Comparison of ENCODE assay signal across 20 cellular contexts in genomic region chr5:151019331-151019730, GRCh38. TPM values are rescaled to one million over a fixed set of nuclear protein-coding genes. Genes with fewer than 3 reads are reported as not detected.
DNase-seq lines count a peak whose midpoint lies in the region; ATAC-seq and TF ChIP-seq lines count a peak whose summit lies in the region.
"Had no signal": no experiment of that assay in that cellular context is flagged by ENCODE, and none has a peak within 500 bp of the region (broad histone marks: within the 10 kb centered on the region; RNA-seq: fewer than 3 reads in every experiment).

No MANE protein-coding gene starts in this region.

- H3K4me1 Mint-ChIP-seq in immature natural killer cell = peaks cover 21 to 24% of the 10 kb centered on the region in 2 donors
- peaks cover 13% of the 10 kb centered on the region for H3K4me1 Mint-ChIP-seq in activated naive CD8-positive, alpha-beta T cell treated with anti-CD3 and anti-CD28 coated beads for 36 hours

- H3K27ac Mint-ChIP-seq in immature natural killer cell = no peak overlapping the region
- H3K27ac Mint-ChIP-seq in activated naive CD4-positive, alpha-beta T cell treated with anti-CD3 and anti-CD28 coated beads, Interleukin-2, amount 50 U/mL, for 72 hours = no peak overlapping the region
- no peak overlapping the region for H3K27ac Mint-ChIP-seq in activated naive CD8-positive, alpha-beta T cell treated with anti-CD3 and anti-CD28 coated beads for 36 hours
- H3K27ac Mint-ChIP-seq: activated CD8-positive, alpha-beta memory T cell treated with anti-CD3 and anti-CD28 coated beads, Interleukin-2, amount 10 ng/mL, durations not matched to agents 7 days and 5 days; activated naive CD8-positive, alpha-beta T cell treated with anti-CD3 and anti-CD28 coated beads, Interleukin-2, amount 10 ng/mL, durations not matched to agents 7 days and 5 days; stimulated activated memory B cell treated with anti-CD40 and anti-IgM and Interleukin-4, amounts not matched to agents 10 μg/mL and 1 μg/mL and 100 μg/mL, for 72 hours had no signal

- H3K36me3 ChIP-seq in HEK293 (ENCODE audit: control insufficient read depth in 2 of 2, insufficient read depth in 1 of 2, low read length in 2 of 2) (no peaks in the 10 kb centered on the region), gastrocnemius medialis (no peaks in the 10 kb centered on the region)
- H3K36me3 ChIP-seq: brain microvascular endothelial cell, colonic mucosa had no signal

- H3K9me3 ChIP-seq in HEK293 (ENCODE audit: control insufficient read depth, insufficient read depth, low read depth, low read length) (no peaks in the 10 kb centered on the region), gastrocnemius medialis (no peaks in the 10 kb centered on the region)
- H3K9me3 ChIP-seq: colonic mucosa had no signal

- H3K27ac ChIP-seq in HEK293 (ENCODE audit: extremely low read depth, low read depth, low read length) (no peak overlapping the region), gastrocnemius medialis (peak overlapping the region; percentile 94 to 99 (median 96))
- H3K27ac ChIP-seq: brain microvascular endothelial cell, colonic mucosa had no signal

- no peaks in the 10 kb centered on the region for H3K27me3 ChIP-seq in gastrocnemius medialis
- H3K27me3 ChIP-seq: brain microvascular endothelial cell, colonic mucosa had no signal

- POLR2A ChIA-PET in HEK293 (lab: Yijun Ruan, JAX) = interaction anchor here (1.3 kb wide), 1 partner anchor 233 kb away, joined by 3 read pairs; the partner anchor contains the start of gene GM2A

- TF ChIP-seq CTCF in HEK293 (tag by site-specific recombination; IDR thresholded peaks at IDR 0.05) (no peak), gastrocnemius medialis (IDR thresholded peaks at IDR 0.05 in 4 of 5, conservative IDR thresholded peaks at IDR 0.05 in 1 of 5) (no peak)

- H3K36me3 Mint-ChIP-seq in immature natural killer cell = peaks cover 0 to 9% (median 4%) of the 10 kb centered on the region in 3 donors
- H3K36me3 Mint-ChIP-seq in activated naive CD4-positive, alpha-beta T cell treated with anti-CD3 and anti-CD28 coated beads, Interleukin-2, amount 50 U/mL, for 72 hours = peaks cover 7 to 8% of the 10 kb centered on the region in 2 donors
- peaks cover 9% of the 10 kb centered on the region for H3K36me3 Mint-ChIP-seq in activated naive CD8-positive, alpha-beta T cell treated with anti-CD3 and anti-CD28 coated beads for 36 hours

- intact Hi-C loops in gastrocnemius medialis (cut with DNase I; ENCODE audit: low total_unique reads) = no loop called here

- H3K4me3 ChIP-seq in HEK293 (ENCODE audit: low read depth, low read length) = no peak overlapping the region
- H3K4me3 ChIP-seq in gastrocnemius medialis = no peak overlapping the region
- H3K4me3 ChIP-seq: colonic mucosa had no signal

- no peaks in the 10 kb centered on the region for H3K27me3 Mint-ChIP-seq in immature natural killer cell (ENCODE audit: low read depth in 3 of 3)
- peaks cover 8% of the 10 kb centered on the region for H3K27me3 Mint-ChIP-seq in activated naive CD8-positive, alpha-beta T cell treated with anti-CD3 and anti-CD28 coated beads for 36 hours
- H3K27me3 Mint-ChIP-seq: stimulated activated memory B cell treated with anti-CD40 and anti-IgM and Interleukin-4, amounts not matched to agents 10 μg/mL and 1 μg/mL and 100 μg/mL, for 72 hours had no signal

- CTCF ChIA-PET in HEK293 (lab: Yijun Ruan, JAX) = interaction anchor here (0.6 to 1.4 kb wide), 2 partner anchors 32 to 567 kb away, joined by 3 to 4 read pairs; no protein-coding TSS in a partner anchor

- in situ Hi-C loops in gastrocnemius medialis (cut with MboI; ENCODE audit: low sequenced_read_pairs in 4 of 4) = no loop called here

- H3K9me3 Mint-ChIP-seq in immature natural killer cell = no peaks in the 10 kb centered on the region
- H3K9me3 Mint-ChIP-seq in activated naive CD4-positive, alpha-beta T cell treated with anti-CD3 and anti-CD28 coated beads, Interleukin-2, amount 50 U/mL, for 72 hours = no peaks in the 10 kb centered on the region
- H3K9me3 Mint-ChIP-seq in activated naive CD8-positive, alpha-beta T cell treated with anti-CD3 and anti-CD28 coated beads for 36 hours = no peaks in the 10 kb centered on the region
- H3K9me3 Mint-ChIP-seq: activated naive CD8-positive, alpha-beta T cell treated with anti-CD3 and anti-CD28 coated beads, Interleukin-2, amount 10 ng/mL, durations not matched to agents 7 days and 5 days; stimulated activated memory B cell treated with anti-CD40 and anti-IgM and Interleukin-4, amounts not matched to agents 10 μg/mL and 1 μg/mL and 100 μg/mL, for 72 hours had no signal

- no peak for ATAC-seq in gastrocnemius medialis
- no peak for ATAC-seq in activated naive CD4-positive, alpha-beta T cell treated with anti-CD3 and anti-CD28 coated beads, Interleukin-2, amount 50 U/mL, for 72 hours
- ATAC-seq: activated CD8-positive, alpha-beta memory T cell treated with anti-CD3 and anti-CD28 coated beads, Interleukin-2, amount 10 ng/mL, durations not matched to agents 7 days and 5 days; HCT116; stimulated activated memory B cell treated with anti-CD40 and anti-IgM and Interleukin-4, amounts not matched to agents 10 μg/mL and 1 μg/mL and 100 μg/mL, for 72 hours had no signal

- H3K4me1 ChIP-seq in HEK293 (ENCODE audit: control insufficient read depth, insufficient read depth, low read length) = no peaks in the 10 kb centered on the region
- H3K4me1 ChIP-seq in gastrocnemius medialis = peaks cover 34 to 37% of the 10 kb centered on the region in 2 donors

- no peak for TF ChIP-seq POLR2A in gastrocnemius medialis (IDR thresholded peaks at IDR 0.05)

- DNase-seq in D341Med (ENCODE audit: low spot score) = peak; percentile 60
- no peak for DNase-seq in immature natural killer cell
- DNase-seq in gastrocnemius medialis = peak in 1 of 2 donors; percentile 15
- DNase-seq in NCI-H1930 (lab: John Stamatoyannopoulos, UW) = no peak
- no peak for DNase-seq in activated naive CD4-positive, alpha-beta T cell treated with anti-CD3 and anti-CD28 coated beads, Interleukin-2, amount 50 U/mL, for 72 hours (ENCODE audit: low spot score in 2 of 2)
- no peak for DNase-seq in activated naive CD8-positive, alpha-beta T cell treated with anti-CD3 and anti-CD28 coated beads for 36 hours
- DNase-seq: activated CD4-positive, alpha-beta T cell treated with anti-CD3 and anti-CD28 coated beads for 48 hours; activated CD8-positive, alpha-beta memory T cell treated with anti-CD3 and anti-CD28 coated beads, Interleukin-2, amount 10 ng/mL, durations not matched to agents 7 days and 5 days; activated naive CD8-positive, alpha-beta T cell treated with anti-CD3 and anti-CD28 coated beads, Interleukin-2, amount 10 ng/mL, durations not matched to agents 7 days and 5 days; AML-193; brain microvascular endothelial cell; colonic mucosa; head of caudate nucleus; NCI-H1417 treated with DMSO at 0.1 percent for 48 hours; SHP77 treated with DMSO at 0.1 percent for 48 hours; stimulated activated CD4-positive, alpha-beta T cell treated with anti-CD3 and anti-CD28 coated beads, Interleukin-1b, Interleukin-23, amount 100 ng/mL, for 48 hours; T-helper 1 cell had no signal

- peak overlapping the region in 3 of 5 donors; percentile 1 to 16 (median 11) for H3K4me3 Mint-ChIP-seq in immature natural killer cell
- H3K4me3 Mint-ChIP-seq in activated naive CD8-positive, alpha-beta T cell treated with anti-CD3 and anti-CD28 coated beads for 36 hours = no peak overlapping the region
- H3K4me3 Mint-ChIP-seq: activated CD8-positive, alpha-beta memory T cell treated with anti-CD3 and anti-CD28 coated beads, Interleukin-2, amount 10 ng/mL, durations not matched to agents 7 days and 5 days; activated naive CD8-positive, alpha-beta T cell treated with anti-CD3 and anti-CD28 coated beads, Interleukin-2, amount 10 ng/mL, durations not matched to agents 7 days and 5 days; stimulated activated memory B cell treated with anti-CD40 and anti-IgM and Interleukin-4, amounts not matched to agents 10 μg/mL and 1 μg/mL and 100 μg/mL, for 72 hours had no signal

TF ChIP-seq in HEK293, 187 proteins besides CTCF, POLR2A, EP300 and RAD21:
- TF ChIP-seq ZNF132 (tag by site-specific recombination; IDR thresholded peaks at IDR 0.05; ENCODE audit: borderline replicate concordance) = no peak
- peak; percentile 65 for TF ChIP-seq ZBTB20 (tag by site-specific recombination; IDR thresholded peaks at IDR 0.05)

RNA-seq across cellular contexts. Expression of gene GPX3, which starts 1.1 kb away (rescaled TPM):
- polyA plus RNA-seq in immature natural killer cell = under 1 TPM in 1 of 3 donors, not detected in 2; 0.96 TPM
- total RNA-seq in gastrocnemius medialis = 1,000 to 10,000 TPM in 1 of 4 donors, 100 to 1,000 TPM in 3; 504 to 1,227 (median 655) TPM
- total RNA-seq in activated naive CD4-positive, alpha-beta T cell treated with anti-CD3 and anti-CD28 coated beads, Interleukin-2, amount 50 U/mL, for 72 hours = under 1 TPM in 1 of 2 donors, not detected in 1; 0.23 TPM
- not detected for total RNA-seq in activated naive CD8-positive, alpha-beta T cell treated with anti-CD3 and anti-CD28 coated beads for 36 hours
- total RNA-seq: activated CD8-positive, alpha-beta memory T cell treated with anti-CD3 and anti-CD28 coated beads, Interleukin-2, amount 10 ng/mL, durations not matched to agents 7 days and 5 days; activated naive CD8-positive, alpha-beta T cell treated with anti-CD3 and anti-CD28 coated beads, Interleukin-2, amount 10 ng/mL, durations not matched to agents 7 days and 5 days had no signal

Comparison
In these comparisons a context has a peak if more than half of its experiments do, and no peak if none do; other contexts are left out.
1. RNA of gene GPX3, which starts 1.1 kb away (total RNA-seq): 504 to 1,227 TPM in gastrocnemius medialis; 0.23 TPM in activated naive CD4-positive, alpha-beta T cell treated with anti-CD3 and anti-CD28 coated beads, Interleukin-2, amount 50 U/mL, for 72 hours and not detected in activated naive CD8-positive, alpha-beta T cell treated with anti-CD3 and anti-CD28 coated beads for 36 hours; every median in the first group is over 100 times any median in the second.